8 cellular contexts compared by ENCODE assay signal in the genomic region with DNA sequence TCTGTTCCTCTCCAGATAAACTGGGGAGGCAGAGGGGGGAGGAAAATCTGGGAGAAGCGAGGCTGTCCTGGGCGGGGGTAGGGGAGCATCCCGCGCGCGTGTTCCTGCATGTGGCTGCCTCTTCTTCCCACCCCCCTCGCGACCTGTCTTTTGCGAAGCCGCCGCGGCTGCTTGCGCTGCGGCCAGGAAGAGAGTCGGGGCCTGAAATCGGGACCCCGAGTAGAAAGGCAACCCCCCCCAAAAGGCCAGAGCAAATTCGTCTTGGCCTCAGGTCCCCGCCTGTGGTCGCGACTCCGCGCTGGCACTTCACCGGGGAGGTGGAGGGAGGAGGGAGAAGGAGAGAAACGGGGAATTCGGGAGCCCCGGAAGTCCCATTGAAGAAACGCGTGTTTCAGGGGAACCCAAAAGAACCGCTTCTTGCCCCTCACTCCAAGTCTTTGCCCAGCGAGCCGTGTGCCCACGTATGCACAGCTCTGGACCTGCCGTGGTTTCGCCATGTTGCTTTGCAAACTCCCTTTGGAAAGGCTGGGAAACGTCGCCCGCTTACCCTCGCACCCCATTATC. TPM values are rescaled to one million over a fixed set of nuclear protein-coding genes. Genes with fewer than 3 reads are reported as not detected.
DNase-seq lines count a peak whose midpoint lies in the region; ATAC-seq and TF ChIP-seq lines count a peak whose summit lies in the region.

No MANE protein-coding gene starts in this region.

- H4K20me1 ChIP-seq in BLaER1 = peaks cover 68% of the 10 kb centered on the region

- TF ChIP-seq POLR2A in NB4 (IDR thresholded peaks at IDR 0.05; ENCODE audit: extremely low read depth, insufficient read length) = no peak
- no peak for TF ChIP-seq POLR2A in breast epithelium (IDR thresholded peaks at IDR 0.05)
- peak in 1 of 2 donors; percentile 38 for TF ChIP-seq POLR2A in thyroid gland (IDR thresholded peaks at IDR 0.05)

- ATAC-seq in lower lobe of right lung = no peak
- ATAC-seq in HG02973 (IDR thresholded peaks at IDR 0.05; ENCODE audit: unreplicated experiment) = no peak
- no peak for ATAC-seq in HG03439 (IDR thresholded peaks at IDR 0.05; ENCODE audit: unreplicated experiment)

- peaks cover 40% of the 10 kb centered on the region for H3K4me1 ChIP-seq in BLaER1
- H3K4me1 ChIP-seq in breast epithelium = no peaks in the 10 kb centered on the region
- H3K4me1 ChIP-seq in lower lobe of right lung = peaks cover 86% of the 10 kb centered on the region
- peaks cover 41 to 60% of the 10 kb centered on the region in 2 donors for H3K4me1 ChIP-seq in thyroid gland

- H3K4me2 ChIP-seq in BLaER1 = peak overlapping the region; percentile 69

- no peak overlapping the region for H3K9ac ChIP-seq in BLaER1

- H3K9me3 ChIP-seq in BLaER1 = no peaks in the 10 kb centered on the region
- H3K9me3 ChIP-seq in breast epithelium = no peaks in the 10 kb centered on the region
- H3K9me3 ChIP-seq in lower lobe of right lung = no peaks in the 10 kb centered on the region
- no peaks in the 10 kb centered on the region for H3K9me3 ChIP-seq in thyroid gland

- H3K4me3 ChIP-seq in BLaER1 = peak overlapping the region; percentile 48
- peak overlapping the region; percentile 93 for H3K4me3 ChIP-seq in NB4 (ENCODE audit: low read depth, low read length)
- H3K4me3 ChIP-seq in breast epithelium = peak overlapping the region; percentile 62 to 83 (median 78)
- H3K4me3 ChIP-seq in lower lobe of right lung = peak overlapping the region; percentile 77
- H3K4me3 ChIP-seq in thyroid gland (replicated peaks in 1 of 3) = peak overlapping the region; percentile 72 to 84 (median 79)

- H3K27ac ChIP-seq in BLaER1 (no peak overlapping the region), breast epithelium (peak overlapping the region; percentile 85 to 92), lower lobe of right lung (peak overlapping the region; percentile 87), thyroid gland (peak overlapping the region; percentile 82 to 97 (median 94))

- H3K36me3 ChIP-seq in BLaER1 (no peaks in the 10 kb centered on the region), breast epithelium (no peaks in the 10 kb centered on the region), lower lobe of right lung (peaks cover 8% of the 10 kb centered on the region), thyroid gland (peaks cover 0 to 4% of the 10 kb centered on the region in 2 donors)

- TF ChIP-seq CTCF in NB4 (IDR thresholded peaks at IDR 0.05; ENCODE audit: low read depth, low read length) (no peak), breast epithelium (IDR thresholded peaks at IDR 0.05) (no peak), lower lobe of right lung (IDR thresholded peaks at IDR 0.05) (no peak), thyroid gland (IDR thresholded peaks at IDR 0.05) (no peak)

- H3K27me3 ChIP-seq in BLaER1 = peaks cover 91% of the 10 kb centered on the region
- H3K27me3 ChIP-seq in breast epithelium = peaks cover 0 to 38% of the 10 kb centered on the region in 2 donors
- H3K27me3 ChIP-seq in lower lobe of right lung (ENCODE audit: low read depth) = peaks cover 44% of the 10 kb centered on the region
- no peaks in the 10 kb centered on the region for H3K27me3 ChIP-seq in thyroid gland

- intact Hi-C loops in breast epithelium (cut with DNase I; ENCODE audit: low total_unique reads) = no loop called here
- intact Hi-C loops in lower lobe of right lung (cut with DNase I) = no loop called here
- intact Hi-C loops in thyroid gland (cut with DNase I) = loop anchor here (5.0 kb wide), 1 partner anchor 1197 kb away; the partner anchor contains the start of gene TSPAN9

- DNase-seq in NB4 (ENCODE audit: low read depth) (peak; percentile 50), breast epithelium (ENCODE audit: low spot score in 2 of 2) (no peak), lower lobe of right lung (no peak), thyroid gland (peak; percentile 42 to 48), DMS153 treated with DMSO at 0.1 percent for 48 hours (lab: John Stamatoyannopoulos, UW; ENCODE audit: unreplicated experiment) (no peak)

- WGBS in thyroid gland, 2 donors = 0 to 1% methylated on average over 21 to 31 of the region's 39 CpGs

RNA-seq across cellular contexts. Expression of gene CCND2, which starts 0.9 kb away (rescaled TPM):
- total RNA-seq in breast epithelium = 10 to 100 TPM; 43.3 to 72.8 (median 53.7) TPM
- total RNA-seq in lower lobe of right lung = 57.7 TPM
- 100 to 1,000 TPM in 3 of 4 donors, 10 to 100 TPM in 1; 81.4 to 135 (median 122) TPM for total RNA-seq in thyroid gland

RNA-seq across cellular contexts. Expression of gene TIGAR, which starts 46.5 kb away (rescaled TPM):
- 1 to 10 TPM; 2.9 to 7.5 (median 6.9) TPM for total RNA-seq in breast epithelium
- total RNA-seq in lower lobe of right lung = 18.6 TPM
- 1 to 10 TPM; 4.0 to 6.3 (median 5.4) TPM for total RNA-seq in thyroid gland

Comparison
In these comparisons a context has a peak if more than half of its experiments do, and no peak if none do; other contexts are left out.
1. DNase-seq: peak in NB4 (single experiment) and thyroid gland (2 of 2); none in breast epithelium (0 of 2), lower lobe of right lung (single experiment) and DMS153 treated with DMSO at 0.1 percent for 48 hours (single experiment).
2. Peak in every context shown above with its lines, with median percentiles within 50 percentile points of each other: H3K4me3 ChIP-seq.